ENCODE assay signal across 10 cellular contexts in genomic region chr12:46964496-46965098, GRCh38.
DNase-seq lines count a peak whose midpoint lies in the region; ATAC-seq and TF ChIP-seq lines count a peak whose summit lies in the region.
"Had no signal": no experiment of that assay in that cellular context is flagged by ENCODE, and none has a peak within 500 bp of the region (broad histone marks: within the 10 kb centered on the region; RNA-seq: fewer than 3 reads in every experiment).

No MANE protein-coding gene starts in this region.

- H3K4me3 ChIP-seq in Caco-2 (ENCODE audit: low read depth, low read length) = no peak overlapping the region
- H3K4me3 ChIP-seq in RWPE2 (ENCODE audit: severe bottlenecking) = no peak overlapping the region
- no peak overlapping the region for H3K4me3 ChIP-seq in fibroblast of mammary gland (ENCODE audit: control insufficient read depth, low read depth, low read length)
- H3K4me3 ChIP-seq in muscle layer of duodenum (ENCODE audit: low read depth in 1 of 2, low read length in 2 of 2) = no peak overlapping the region

- H3K36me3 Mint-ChIP-seq in Caco-2 (ENCODE audit: insufficient read depth, unreplicated experiment) = no peaks in the 10 kb centered on the region

- H3K4me3 Mint-ChIP-seq in Caco-2 (ENCODE audit: unreplicated experiment) = peak overlapping the region; percentile 50
- H3K4me3 Mint-ChIP-seq: CD4-positive, alpha-beta T cell had no signal

- BruUV-seq in Caco-2 (replicated peaks; lab: Mats Ljungman, UMichigan) = no TSS peak

- H3K36me3 ChIP-seq in Caco-2 (ENCODE audit: control insufficient read depth, insufficient read depth, low read length) (no peaks in the 10 kb centered on the region), RWPE2 (ENCODE audit: low read depth) (no peaks in the 10 kb centered on the region), muscle layer of duodenum (ENCODE audit: control insufficient read depth in 1 of 2, insufficient read depth in 2 of 2, low read length in 2 of 2) (no peaks in the 10 kb centered on the region)

- DNase-seq in Caco-2 = peak; percentile 42 to 77
- peak; percentile 58 for DNase-seq in RWPE2 (ENCODE audit: low spot score)
- peak; percentile 29 for DNase-seq in fibroblast of mammary gland (ENCODE audit: low read depth)
- DNase-seq in T-helper 1 cell = no peak
- no peak for DNase-seq in COR-L47 (lab: John Stamatoyannopoulos, UW)
- DNase-seq in DMS153 treated with DMSO at 0.1 percent for 48 hours (lab: John Stamatoyannopoulos, UW; ENCODE audit: unreplicated experiment) = no peak
- DNase-seq: CD4-positive, alpha-beta T cell; occipital lobe had no signal

- H3K27ac ChIP-seq in RWPE2 (ENCODE audit: poor library complexity, severe bottlenecking) (peak overlapping the region; percentile 82), muscle layer of duodenum (ENCODE audit: low read length) (peak overlapping the region; percentile 55)

- H3K27me3 ChIP-seq in Caco-2 (replicated peaks; ENCODE audit: control insufficient read depth, insufficient read depth, low read length) (no peaks in the 10 kb centered on the region), RWPE2 (ENCODE audit: insufficient read depth, poor library complexity, severe bottlenecking) (no peaks in the 10 kb centered on the region), muscle layer of duodenum (ENCODE audit: low read depth, low read length) (no peaks in the 10 kb centered on the region)

- no peaks in the 10 kb centered on the region for H3K9me3 Mint-ChIP-seq in Caco-2 (ENCODE audit: unreplicated experiment)
- H3K9me3 Mint-ChIP-seq: CD4-positive, alpha-beta T cell had no signal

- intact Hi-C loops in Caco-2 (cut with micrococcal nuclease; ENCODE audit: unreplicated experiment) = no loop called here

- POLR2A ChIA-PET in Caco-2 (lab: Charles Lee) = no interaction called here

- H3K4me1 ChIP-seq in Caco-2 = peaks cover 26% of the 10 kb centered on the region
- H3K4me1 ChIP-seq in RWPE2 (ENCODE audit: insufficient read depth, poor library complexity, severe bottlenecking) = peaks cover 28% of the 10 kb centered on the region
- H3K4me1 ChIP-seq in muscle layer of duodenum (ENCODE audit: control insufficient read depth in 1 of 2, insufficient read depth in 2 of 2, low read length in 2 of 2) = peaks cover 0 to 8% of the 10 kb centered on the region in 2 donors

- H3K27me3 Mint-ChIP-seq in Caco-2 (ENCODE audit: insufficient read depth, unreplicated experiment) = no peaks in the 10 kb centered on the region

- ATAC-seq in RWPE2 (ENCODE audit: low read depth) (peak; percentile 85), GM21423 (IDR thresholded peaks at IDR 0.05; ENCODE audit: unreplicated experiment) (no peak)

- H3K9me3 ChIP-seq in Caco-2 (no peaks in the 10 kb centered on the region), RWPE2 (ENCODE audit: severe bottlenecking) (no peaks in the 10 kb centered on the region), muscle layer of duodenum (ENCODE audit: control insufficient read depth in 1 of 2, low read length in 2 of 2) (no peaks in the 10 kb centered on the region)

- peaks cover 13% of the 10 kb centered on the region for H3K4me1 Mint-ChIP-seq in Caco-2 (ENCODE audit: low read depth, unreplicated experiment)

- CTCF ChIA-PET in Caco-2 (lab: Charles Lee) = interaction anchor here (4.1 kb wide), 1 partner anchor 20 kb away, joined by 13 read pairs; no protein-coding TSS in a partner anchor

- H3K27ac Mint-ChIP-seq in Caco-2 (ENCODE audit: unreplicated experiment) = peak overlapping the region; percentile 58
- H3K27ac Mint-ChIP-seq: CD4-positive, alpha-beta T cell had no signal

- TF ChIP-seq CTCF in Caco-2 (IDR thresholded peaks at IDR 0.05; ENCODE audit: insufficient read depth in 1 of 2, low read depth in 1 of 2, low read length in 1 of 2, severe bottlenecking in 1 of 2, unreplicated experiment in 1 of 2) (no peak), RWPE2 (IDR thresholded peaks at IDR 0.05; ENCODE audit: poor library complexity, severe bottlenecking) (no peak), fibroblast of mammary gland (conservative IDR thresholded peaks at IDR 0.05; ENCODE audit: control insufficient read depth, insufficient read depth, low read depth, low read length) (no peak)

Comparison
In these comparisons a context has a peak if more than half of its experiments do, and no peak if none do; other contexts are left out.
1. DNase-seq: peak in Caco-2 (2 of 2), RWPE2 (single experiment) and fibroblast of mammary gland (single experiment); none in T-helper 1 cell (0 of 5), COR-L47 (single experiment) and DMS153 treated with DMSO at 0.1 percent for 48 hours (single experiment).